21 cellular contexts compared by ENCODE assay signal in genomic region chr3:5758699-5759098, GRCh38.
"Had no signal": no experiment of that assay in that cellular context is flagged by ENCODE, and none has a peak within 500 bp of the region (broad histone marks: within the 10 kb centered on the region; RNA-seq: fewer than 3 reads in every experiment).

No MANE protein-coding gene starts in this region.

- ATAC-seq: Panc1, PC-3 had no signal

- H3K9ac ChIP-seq: KMS-11, SK-N-SH had no signal

- DNase-seq: IMR-90, Kasumi-1, MM.1S, NCI-H1092 treated with DMSO at 0.1 percent for 48 hours, NCI-H1436, NCI-H187, NCI-H2029, NCI-H2081 treated with DMSO at 0.1 percent for 48 hours, NCI-H2171, NCI-H226, NCI-H446, NCI-H510A, NCI-H524 treated with DMSO at 0.1 percent for 48 hours, NCI-H69, NCI-H774, PC-3, SHP77, SK-N-SH had no signal

- H3K27ac ChIP-seq: KMS-11, RWPE1 had no signal

- H3K4me2 ChIP-seq: KMS-11, SK-N-SH had no signal

- H3K9me3 ChIP-seq: SK-N-SH had no signal
